ENCODE assay signal across 8 cellular contexts in the genomic region with DNA sequence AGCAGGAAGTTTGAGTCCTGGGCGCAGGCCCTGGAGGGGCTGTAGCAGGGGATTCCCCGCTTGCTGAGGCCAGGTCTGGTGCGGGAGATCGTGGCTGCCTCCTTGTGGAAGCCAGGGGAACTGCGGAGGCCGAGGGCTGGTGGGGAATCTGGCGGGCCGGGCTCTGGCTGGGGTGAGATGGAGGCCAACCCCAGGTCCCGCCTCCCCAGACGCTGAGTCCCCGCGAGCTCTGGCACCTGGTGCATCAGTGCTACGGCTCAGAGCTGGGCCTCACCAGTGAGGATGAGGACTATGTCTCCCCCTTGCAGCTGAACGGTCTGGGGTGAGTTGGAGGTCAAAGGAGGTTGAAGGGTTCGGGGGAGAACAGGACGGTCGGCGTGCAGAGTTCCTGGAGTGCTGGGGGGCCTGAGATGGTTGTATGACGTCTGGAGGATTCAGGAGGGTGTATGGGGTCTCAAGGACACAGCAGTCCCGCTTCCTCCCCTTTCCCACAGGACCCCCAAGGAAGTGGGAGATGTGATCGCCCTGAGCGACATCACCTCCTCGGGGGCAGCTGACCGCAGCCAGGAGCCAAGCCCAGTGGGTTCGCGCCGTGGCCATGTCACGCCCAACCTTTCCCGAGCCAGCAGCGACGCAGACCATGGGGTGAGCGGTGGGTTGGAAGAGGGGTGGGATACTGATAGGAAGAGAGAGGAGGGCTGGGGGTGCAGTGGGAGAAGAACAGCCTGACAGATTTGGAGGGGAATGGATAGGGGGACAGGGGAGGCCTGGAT. TPM values are rescaled to one million over a fixed set of nuclear protein-coding genes. Genes with fewer than 3 reads are reported as not detected.
DNase-seq lines count a peak whose midpoint lies in the region; ATAC-seq lines count a peak whose summit lies in the region.

No MANE protein-coding gene starts in this region.

- peak overlapping the region; percentile 72 for H3K4me3 Mint-ChIP-seq in natural killer cell treated with Interleukin-12 subunit alpha and Interleukin-12 subunit beta and Interleukin-15 and Interleukin-18, amount 100 ng/mL, for 72 hours

- H3K36me3 Mint-ChIP-seq in natural killer cell treated with Interleukin-12 subunit alpha and Interleukin-12 subunit beta and Interleukin-15 and Interleukin-18, amount 100 ng/mL, for 72 hours, result peaks cover 12% of the 10 kb centered on the region

- H3K4me1 Mint-ChIP-seq in natural killer cell treated with Interleukin-12 subunit alpha and Interleukin-12 subunit beta and Interleukin-15 and Interleukin-18, amount 100 ng/mL, for 72 hours (ENCODE audit: low read depth in 2 of 2), result peaks cover 46 to 51% of the 10 kb centered on the region in 2 donors

- no peaks in the 10 kb centered on the region for H3K27me3 Mint-ChIP-seq in natural killer cell treated with Interleukin-12 subunit alpha and Interleukin-12 subunit beta and Interleukin-15 and Interleukin-18, amount 100 ng/mL, for 72 hours

- DNase-seq in DMS 273 (lab: John Stamatoyannopoulos, UW; ENCODE audit: unreplicated experiment) (peak; percentile 73), DMS 273 treated with DMSO at 0.1 percent for 48 hours (lab: John Stamatoyannopoulos, UW) (no peak), NCI-H460 (ENCODE audit: extremely low read depth, low read depth) (peak; percentile 15), epidermal melanocyte (ENCODE audit: insufficient read length, low spot score) (peak; percentile 89)
- peak; percentile 85 for DNase-seq in activated CD8-positive, alpha-beta memory T cell treated with anti-CD3 and anti-CD28 coated beads, Interleukin-2, amount 50 U/mL, for 4 hours
- DNase-seq in natural killer cell treated with Interleukin-12 subunit alpha and Interleukin-12 subunit beta and Interleukin-15 and Interleukin-18, amount 100 ng/mL, for 72 hours (ENCODE audit: low spot score), result peak; percentile 77
- DNase-seq in stimulated activated naive CD8-positive, alpha-beta T cell treated with anti-CD3 and anti-CD28 coated beads, Interleukin-15, Interleukin-2, amounts not matched to agents 100 U/mL and 50 U/mL, for 24 hours, result peak; percentile 87

- ATAC-seq in natural killer cell treated with Interleukin-12 subunit alpha and Interleukin-12 subunit beta and Interleukin-15 and Interleukin-18, amount 100 ng/mL, for 72 hours, result peak; percentile 70 to 80
- peak; percentile 63 for ATAC-seq in stimulated activated naive CD8-positive, alpha-beta T cell treated with anti-CD3 and anti-CD28 coated beads, Interleukin-15, Interleukin-2, amounts not matched to agents 100 U/mL and 50 U/mL, for 24 hours
- ATAC-seq in HG02623 (IDR thresholded peaks at IDR 0.05; ENCODE audit: unreplicated experiment), result no peak

- no peaks in the 10 kb centered on the region for H3K9me3 Mint-ChIP-seq in natural killer cell treated with Interleukin-12 subunit alpha and Interleukin-12 subunit beta and Interleukin-15 and Interleukin-18, amount 100 ng/mL, for 72 hours

- peak overlapping the region; percentile 68 to 83 for H3K27ac Mint-ChIP-seq in natural killer cell treated with Interleukin-12 subunit alpha and Interleukin-12 subunit beta and Interleukin-15 and Interleukin-18, amount 100 ng/mL, for 72 hours

RNA-seq across cellular contexts. Expression of a gene that starts 13.1 kb away (rescaled TPM):
- total RNA-seq in NCI-H460 (2014; rRNA removed; shearing (Covaris generic)), result 28.8 and 34.5 TPM in 2 replicates
- 33.0 and 34.1 TPM in 2 replicates for polyA plus RNA-seq in NCI-H460 (2014; cell fraction: nucleus; rRNA removed)
- 100 to 1,000 TPM in 1 of 2 donors, 10 to 100 TPM in 1; 57.8 to 106 TPM for total RNA-seq in natural killer cell treated with Interleukin-12 subunit alpha and Interleukin-12 subunit beta and Interleukin-15 and Interleukin-18, amount 100 ng/mL, for 72 hours

RNA-seq across cellular contexts. Expression of a gene that starts 17.0 kb away (rescaled TPM):
- total RNA-seq in NCI-H460 (2014; rRNA removed; shearing (Covaris generic)), result 0.61 and 0.82 TPM in 2 replicates
- 1.2 and 3.3 TPM in 2 replicates for polyA plus RNA-seq in NCI-H460 (2014; cell fraction: nucleus; rRNA removed)
- total RNA-seq in natural killer cell treated with Interleukin-12 subunit alpha and Interleukin-12 subunit beta and Interleukin-15 and Interleukin-18, amount 100 ng/mL, for 72 hours, result under 1 TPM; 0.52 to 0.95 TPM

RNA-seq across cellular contexts. Expression of a gene that starts 28.3 kb away (rescaled TPM):
- not detected in 2 replicates for total RNA-seq in NCI-H460 (2014; rRNA removed; shearing (Covaris generic))
- 0.14 TPM in 1 of 2 replicates, not detected in the other for polyA plus RNA-seq in NCI-H460 (2014; cell fraction: nucleus; rRNA removed)
- total RNA-seq in natural killer cell treated with Interleukin-12 subunit alpha and Interleukin-12 subunit beta and Interleukin-15 and Interleukin-18, amount 100 ng/mL, for 72 hours, result under 1 TPM in 1 of 2 donors, not detected in 1; 0.31 TPM

RNA-seq across cellular contexts. Expression of a gene that starts 49.2 kb away (rescaled TPM):
- 1.2 and 1.3 TPM in 2 replicates for total RNA-seq in NCI-H460 (2014; rRNA removed; shearing (Covaris generic))
- 0.06 and 1.3 TPM in 2 replicates for polyA plus RNA-seq in NCI-H460 (2014; cell fraction: nucleus; rRNA removed)
- total RNA-seq in natural killer cell treated with Interleukin-12 subunit alpha and Interleukin-12 subunit beta and Interleukin-15 and Interleukin-18, amount 100 ng/mL, for 72 hours, result 1 to 10 TPM; 7.7 to 8.2 TPM
